ENCODE assay signal across 1 cellular context in genomic region chr22:49989826-49990225, GRCh38. TPM values are rescaled to one million over a fixed set of nuclear protein-coding genes. Genes with fewer than 3 reads are reported as not detected.
"Had no signal": no experiment of that assay in that cellular context is flagged by ENCODE, and none has a peak within 500 bp of the region (broad histone marks: within the 10 kb centered on the region; RNA-seq: fewer than 3 reads in every experiment).

No MANE protein-coding gene starts in this region.

RNA-seq across cellular contexts. Expression of gene IL17REL, which starts 22.7 kb away (rescaled TPM):
- total RNA-seq: IMR-90 had no signal
